8 cellular contexts compared by ENCODE assay signal in the genomic region with DNA sequence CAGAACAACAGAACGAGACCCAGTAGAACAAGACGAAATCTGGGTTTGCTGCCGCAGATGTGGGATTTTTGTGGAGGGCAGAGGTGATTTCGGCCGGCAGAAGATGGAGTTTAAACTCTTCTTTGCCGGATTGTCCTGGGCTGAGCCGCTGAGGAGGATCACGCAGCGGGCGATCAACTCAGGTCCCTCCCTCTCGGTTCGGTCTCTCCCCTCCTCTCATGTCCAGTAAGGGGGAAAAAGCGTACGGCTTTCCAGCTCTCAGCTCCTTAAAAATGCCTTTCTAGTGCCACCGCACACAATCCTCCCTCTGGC. TPM values are rescaled to one million over a fixed set of nuclear protein-coding genes. Genes with fewer than 3 reads are reported as not detected.
DNase-seq lines count a peak whose midpoint lies in the region; ATAC-seq and FAIRE-seq lines count a peak whose summit lies in the region.

No MANE protein-coding gene starts in this region.

- H3K4me3 ChIP-seq in stomach smooth muscle (ENCODE audit: low read length in 2 of 2) = peak overlapping the region; percentile 92 to 95

- peak overlapping the region; percentile 97 for H3K4me3 Mint-ChIP-seq in activated T-helper 17 cell treated with anti-CD3 and anti-CD28 coated beads, Interleukin-2, amount 50 U/mL, for 72 hours

- H3K9ac ChIP-seq in stomach smooth muscle (ENCODE audit: low read length in 2 of 2) = peak overlapping the region; percentile 86 to 90

- H3K36me3 ChIP-seq in stomach smooth muscle (ENCODE audit: control insufficient read depth in 2 of 2, insufficient read depth in 2 of 2, low read length in 2 of 2) = no peaks in the 10 kb centered on the region

- peaks cover 68% of the 10 kb centered on the region for H3K36me3 Mint-ChIP-seq in activated T-helper 17 cell treated with anti-CD3 and anti-CD28 coated beads, Interleukin-2, amount 50 U/mL, for 72 hours (ENCODE audit: low read depth)

- H3K4me1 ChIP-seq in stomach smooth muscle (ENCODE audit: control insufficient read depth, insufficient read depth, low read length) = peaks cover 47% of the 10 kb centered on the region

- H3K9me3 Mint-ChIP-seq in activated T-helper 17 cell treated with anti-CD3 and anti-CD28 coated beads, Interleukin-2, amount 50 U/mL, for 72 hours = no peaks in the 10 kb centered on the region

- peaks cover 33% of the 10 kb centered on the region for H3K4me1 Mint-ChIP-seq in activated T-helper 17 cell treated with anti-CD3 and anti-CD28 coated beads, Interleukin-2, amount 50 U/mL, for 72 hours

- no peaks in the 10 kb centered on the region for H3K27me3 ChIP-seq in stomach smooth muscle (ENCODE audit: control insufficient read depth in 1 of 2, insufficient read depth in 2 of 2, low read length in 2 of 2)

- no peaks in the 10 kb centered on the region for H3K27me3 Mint-ChIP-seq in activated T-helper 17 cell treated with anti-CD3 and anti-CD28 coated beads, Interleukin-2, amount 50 U/mL, for 72 hours

- H3K27ac ChIP-seq in stomach smooth muscle (ENCODE audit: low read length) = peak overlapping the region; percentile 91

- peak; percentile 71 for DNase-seq in NCI-H82 (lab: John Stamatoyannopoulos, UW)
- DNase-seq in NCI-H82 treated with DMSO at 0.1 percent for 48 hours (lab: John Stamatoyannopoulos, UW; ENCODE audit: unreplicated experiment) = no peak
- peak; percentile 43 for DNase-seq in iPS-NIHi11 (ENCODE audit: low spot score)
- DNase-seq in NCI-H2171 treated with DMSO at 0.1 percent for 48 hours (lab: John Stamatoyannopoulos, UW) = no peak
- DNase-seq in HTR-8/SVneo (ENCODE audit: insufficient read length, low spot score) = no peak

- ATAC-seq in activated T-helper 17 cell treated with anti-CD3 and anti-CD28 coated beads, Interleukin-2, amount 50 U/mL, for 72 hours (replicated peaks) = no peak
- no peak for ATAC-seq in GM18517 (IDR thresholded peaks at IDR 0.05; ENCODE audit: unreplicated experiment)

- no peaks in the 10 kb centered on the region for H3K9me3 ChIP-seq in stomach smooth muscle (ENCODE audit: control insufficient read depth in 2 of 2, low read length in 2 of 2)

- H3K27ac Mint-ChIP-seq in activated T-helper 17 cell treated with anti-CD3 and anti-CD28 coated beads, Interleukin-2, amount 50 U/mL, for 72 hours = peak overlapping the region; percentile 93

- FAIRE-seq in HTR-8/SVneo (lab: Jason Lieb, UNC) = no peak

RNA-seq across cellular contexts. Expression of a gene that starts 2.5 kb away (rescaled TPM):
- 10 to 100 TPM; 56.9 to 60.2 TPM for total RNA-seq in activated T-helper 17 cell treated with anti-CD3 and anti-CD28 coated beads, Interleukin-2, amount 50 U/mL, for 72 hours

RNA-seq across cellular contexts. Expression of a gene that starts 46.0 kb away (rescaled TPM):
- total RNA-seq in activated T-helper 17 cell treated with anti-CD3 and anti-CD28 coated beads, Interleukin-2, amount 50 U/mL, for 72 hours = 10 to 100 TPM; 24.9 to 82.1 TPM

RNA-seq across cellular contexts. Expression of a gene that starts 51.3 kb away (rescaled TPM):
- total RNA-seq in activated T-helper 17 cell treated with anti-CD3 and anti-CD28 coated beads, Interleukin-2, amount 50 U/mL, for 72 hours = 100 to 1,000 TPM in 1 of 2 donors, 10 to 100 TPM in 1; 85.8 to 113 TPM

RNA-seq across cellular contexts. Expression of a gene that starts 57.0 kb away (rescaled TPM):
- not detected for total RNA-seq in activated T-helper 17 cell treated with anti-CD3 and anti-CD28 coated beads, Interleukin-2, amount 50 U/mL, for 72 hours

Comparison
In these comparisons a context has a peak if more than half of its experiments do, and no peak if none do; other contexts are left out.
1. DNase-seq: peak in NCI-H82 (single experiment) and iPS-NIHi11 (single experiment); none in NCI-H82 treated with DMSO at 0.1 percent for 48 hours (single experiment), NCI-H2171 treated with DMSO at 0.1 percent for 48 hours (single experiment) and HTR-8/SVneo (single experiment).